ENCODE assay signal across 9 cellular contexts in the genomic region with DNA sequence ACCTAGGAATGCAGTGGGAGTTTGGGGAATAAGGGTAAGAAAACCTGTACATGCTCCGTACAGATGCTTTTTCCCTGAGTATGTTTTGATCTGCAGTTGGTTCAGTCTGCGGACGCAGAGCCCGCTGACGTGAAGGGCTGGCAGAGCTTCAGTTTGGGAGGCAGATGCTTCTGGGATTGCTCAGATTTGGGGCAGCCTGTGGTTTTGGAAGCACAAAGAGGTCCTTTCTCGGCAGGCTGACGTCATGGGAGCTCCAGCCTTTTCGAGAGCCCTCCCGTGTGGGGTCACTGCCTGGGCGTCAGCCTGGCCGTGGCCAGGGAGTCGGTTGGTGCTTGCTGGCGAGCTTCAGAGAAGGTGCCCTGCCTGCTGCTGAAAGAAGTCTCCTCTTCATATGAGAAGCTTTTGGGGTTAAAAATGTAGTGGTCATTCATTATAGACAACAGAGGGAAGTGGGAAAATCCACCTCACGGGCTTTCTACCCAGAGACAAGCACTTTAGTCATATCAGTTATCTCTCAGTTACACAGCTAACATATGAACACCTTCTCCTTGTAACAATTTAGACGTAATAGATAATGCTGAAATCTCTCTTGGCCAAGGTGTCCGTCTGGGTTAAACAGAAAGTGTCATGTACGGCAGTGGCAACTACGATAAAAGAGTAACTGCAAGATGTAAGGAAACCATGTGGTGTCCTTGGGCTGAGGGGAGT. TPM values are rescaled to one million over a fixed set of nuclear protein-coding genes. Genes with fewer than 3 reads are reported as not detected.
A peak's percentile ranks its signal among the peaks of the same experiment; 100 is the strongest.
DNase-seq lines count a peak whose midpoint lies in the region; ATAC-seq lines count a peak whose summit lies in the region.
"Had no signal": no experiment of that assay in that cellular context is flagged by ENCODE, and none has a peak within 500 bp of the region (broad histone marks: within the 10 kb centered on the region; RNA-seq: fewer than 3 reads in every experiment).

No MANE protein-coding gene starts in this region.

- DNase-seq in ELR (ENCODE audit: low read depth), result peak; percentile 99
- DNase-seq in adipocyte (ENCODE audit: low read depth), result peak; percentile 87
- peak; percentile 89 for DNase-seq in Right ventricle myocardium superior
- peak; percentile 95 for DNase-seq in sciatic nerve (ENCODE audit: low spot score)
- DNase-seq in GDM1 (lab: John Stamatoyannopoulos, UW), result no peak

- peak overlapping the region; percentile 49 for H3K9ac ChIP-seq in adipocyte (ENCODE audit: low read length)

- ATAC-seq in Right ventricle myocardium superior (ENCODE audit: poor library complexity) (peak; percentile 78), sciatic nerve (peak; percentile 96), esophagus mucosa (no peak), GM21723 (IDR thresholded peaks at IDR 0.05; ENCODE audit: unreplicated experiment) (no peak), HG02981 (IDR thresholded peaks at IDR 0.05; ENCODE audit: unreplicated experiment) (no peak)

- intact Hi-C loops in Right ventricle myocardium superior (cut with DNase I), result no loop called here
- intact Hi-C loops in sciatic nerve (cut with DNase I), result no loop called here

- H3K36me3 ChIP-seq in adipocyte (ENCODE audit: control insufficient read depth, insufficient read depth, low read length, severe bottlenecking), result peaks cover 51% of the 10 kb centered on the region

- H3K4me1 ChIP-seq in adipocyte (ENCODE audit: control insufficient read depth, insufficient read depth, low read length), result peaks cover 23% of the 10 kb centered on the region

- H3K4me3 ChIP-seq in adipocyte (ENCODE audit: low read length), result no peak overlapping the region
- H3K4me3 ChIP-seq: cardiac muscle cell had no signal

- H3K9me3 ChIP-seq in adipocyte (ENCODE audit: control insufficient read depth, low read length), result no peaks in the 10 kb centered on the region

- no peaks in the 10 kb centered on the region for H3K27me3 ChIP-seq in adipocyte (replicated peaks; ENCODE audit: control insufficient read depth, insufficient read depth, low read length)
- H3K27me3 ChIP-seq: cardiac muscle cell had no signal

RNA-seq across cellular contexts. Expression of a gene that starts 26.8 kb away (rescaled TPM):
- total RNA-seq in Right ventricle myocardium superior (7.6 TPM), sciatic nerve (36.2 TPM), esophagus mucosa (6.6 TPM)

Comparison
In these comparisons a context has a peak if more than half of its experiments do, and no peak if none do; other contexts are left out.
1. ATAC-seq: peak in Right ventricle myocardium superior (single experiment) and sciatic nerve (single experiment); none in esophagus mucosa (single experiment), GM21723 (single experiment) and HG02981 (single experiment).